2 cellular contexts compared by ENCODE assay signal in the genomic region with DNA sequence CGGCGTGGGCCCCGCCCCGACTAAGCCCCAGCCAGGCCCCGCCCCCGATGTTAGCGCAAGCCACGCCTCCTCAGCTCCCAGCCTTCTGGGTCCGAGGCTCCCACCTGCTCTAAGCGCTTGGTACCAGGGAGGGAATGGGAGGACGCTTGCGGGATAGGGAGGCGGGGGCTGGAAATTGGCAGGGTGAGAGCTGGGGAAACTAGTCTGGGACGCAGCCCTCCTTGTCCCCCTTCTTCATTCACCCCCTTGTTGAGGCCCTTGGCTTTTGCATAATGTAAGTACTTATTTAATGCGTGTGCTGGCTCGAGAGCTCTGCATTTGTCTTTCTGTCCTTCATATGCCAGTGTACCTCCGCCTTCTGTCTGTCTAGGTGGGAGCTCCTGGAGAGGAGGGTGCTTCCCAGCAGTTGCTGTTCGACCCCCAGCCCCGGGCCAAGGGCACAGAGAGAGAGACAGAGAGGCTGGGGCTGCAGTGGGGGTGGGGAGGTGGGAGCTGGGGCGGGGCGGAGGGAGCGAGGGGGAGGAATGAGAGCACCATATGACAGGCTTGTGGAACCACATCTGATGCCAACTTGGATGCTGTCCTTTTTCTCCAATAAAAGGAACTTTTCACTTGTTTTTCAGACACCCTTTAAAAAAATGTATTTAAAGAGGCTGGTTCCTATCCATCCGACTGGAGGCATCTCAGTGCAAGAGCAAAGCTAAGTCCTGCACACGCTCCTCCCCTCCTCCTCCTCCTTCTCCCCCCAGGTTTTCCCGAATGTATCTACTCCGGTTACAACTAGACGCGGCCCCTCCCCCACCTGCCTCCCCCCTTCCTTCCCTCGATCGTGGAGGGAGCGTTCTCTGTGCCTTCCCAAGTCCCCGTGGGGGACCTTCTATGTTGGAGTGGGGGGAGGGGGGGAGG.
TF ChIP-seq lines count a peak whose summit lies in the region.

No MANE protein-coding gene starts in this region.

TF ChIP-seq in HEK293, 187 proteins besides CTCF, POLR2A, EP300 and RAD21 (continued from another document and continues in another):
- TF ChIP-seq ZFHX2 (tag by site-specific recombination; conservative IDR thresholded peaks at IDR 0.05) (peak; percentile 28; the same call in 1 of the 2 replicates), ZNF19 (tag by site-specific recombination; IDR thresholded peaks at IDR 0.05; ENCODE audit: low read depth) (no peak), ZNF132 (tag by site-specific recombination; IDR thresholded peaks at IDR 0.05; ENCODE audit: borderline replicate concordance) (no peak), SP3 (tag by site-specific recombination; IDR thresholded peaks at IDR 0.05) (peak; percentile 57), ZNF174 (tag by site-specific recombination; IDR thresholded peaks at IDR 0.05) (no peak), ZNF214 (tag by site-specific recombination; IDR thresholded peaks at IDR 0.05; ENCODE audit: borderline replicate concordance) (no peak), ZBTB6 (tag by site-specific recombination; IDR thresholded peaks at IDR 0.05) (no peak), HOXC10 (CRISPR knock-in tag; IDR thresholded peaks at IDR 0.05) (no peak), MYNN (tag by site-specific recombination; IDR thresholded peaks at IDR 0.05; ENCODE audit: borderline replicate concordance) (no peak), ZNF560 (tag by site-specific recombination; IDR thresholded peaks at IDR 0.05; ENCODE audit: borderline replicate concordance) (no peak), ZBTB20 (tag by site-specific recombination; IDR thresholded peaks at IDR 0.05) (0 out of 2 replicates have a peak, but pooled peaks have one; percentile 37), KLF7 (tag by site-specific recombination; IDR thresholded peaks at IDR 0.05; ENCODE audit: borderline replicate concordance) (no peak), ZNF600 (tag by site-specific recombination; IDR thresholded peaks at IDR 0.05) (no peak), PATZ1 (tag by site-specific recombination; IDR thresholded peaks at IDR 0.05) (peak; percentile 77), ZNF610 (tag by site-specific recombination; IDR thresholded peaks at IDR 0.05; ENCODE audit: borderline replicate concordance) (no peak)
- TF ChIP-seq, protein P1, sequence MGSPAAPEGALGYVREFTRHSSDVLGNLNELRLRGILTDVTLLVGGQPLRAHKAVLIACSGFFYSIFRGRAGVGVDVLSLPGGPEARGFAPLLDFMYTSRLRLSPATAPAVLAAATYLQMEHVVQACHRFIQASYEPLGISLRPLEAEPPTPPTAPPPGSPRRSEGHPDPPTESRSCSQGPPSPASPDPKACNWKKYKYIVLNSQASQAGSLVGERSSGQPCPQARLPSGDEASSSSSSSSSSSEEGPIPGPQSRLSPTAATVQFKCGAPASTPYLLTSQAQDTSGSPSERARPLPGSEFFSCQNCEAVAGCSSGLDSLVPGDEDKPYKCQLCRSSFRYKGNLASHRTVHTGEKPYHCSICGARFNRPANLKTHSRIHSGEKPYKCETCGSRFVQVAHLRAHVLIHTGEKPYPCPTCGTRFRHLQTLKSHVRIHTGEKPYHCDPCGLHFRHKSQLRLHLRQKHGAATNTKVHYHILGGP (tag by site-specific recombination; IDR thresholded peaks at IDR 0.05), result no peak
- TF ChIP-seq, protein P2, sequence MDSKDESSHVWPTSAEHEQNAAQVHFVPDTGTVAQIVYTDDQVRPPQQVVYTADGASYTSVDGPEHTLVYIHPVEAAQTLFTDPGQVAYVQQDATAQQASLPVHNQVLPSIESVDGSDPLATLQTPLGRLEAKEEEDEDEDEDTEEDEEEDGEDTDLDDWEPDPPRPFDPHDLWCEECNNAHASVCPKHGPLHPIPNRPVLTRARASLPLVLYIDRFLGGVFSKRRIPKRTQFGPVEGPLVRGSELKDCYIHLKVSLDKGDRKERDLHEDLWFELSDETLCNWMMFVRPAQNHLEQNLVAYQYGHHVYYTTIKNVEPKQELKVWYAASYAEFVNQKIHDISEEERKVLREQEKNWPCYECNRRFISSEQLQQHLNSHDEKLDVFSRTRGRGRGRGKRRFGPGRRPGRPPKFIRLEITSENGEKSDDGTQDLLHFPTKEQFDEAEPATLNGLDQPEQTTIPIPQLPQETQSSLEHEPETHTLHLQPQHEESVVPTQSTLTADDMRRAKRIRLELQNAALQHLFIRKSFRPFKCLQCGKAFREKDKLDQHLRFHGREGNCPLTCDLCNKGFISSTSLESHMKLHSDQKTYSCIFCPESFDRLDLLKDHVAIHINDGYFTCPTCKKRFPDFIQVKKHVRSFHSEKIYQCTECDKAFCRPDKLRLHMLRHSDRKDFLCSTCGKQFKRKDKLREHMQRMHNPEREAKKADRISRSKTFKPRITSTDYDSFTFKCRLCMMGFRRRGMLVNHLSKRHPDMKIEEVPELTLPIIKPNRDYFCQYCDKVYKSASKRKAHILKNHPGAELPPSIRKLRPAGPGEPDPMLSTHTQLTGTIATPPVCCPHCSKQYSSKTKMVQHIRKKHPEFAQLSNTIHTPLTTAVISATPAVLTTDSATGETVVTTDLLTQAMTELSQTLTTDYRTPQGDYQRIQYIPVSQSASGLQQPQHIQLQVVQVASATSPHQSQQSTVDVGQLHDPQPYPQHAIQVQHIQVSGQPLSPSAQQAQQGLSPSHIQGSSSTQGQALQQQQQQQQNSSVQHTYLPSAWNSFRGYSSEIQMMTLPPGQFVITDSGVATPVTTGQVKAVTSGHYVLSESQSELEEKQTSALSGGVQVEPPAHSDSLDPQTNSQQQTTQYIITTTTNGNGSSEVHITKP (tag by site-specific recombination; IDR thresholded peaks at IDR 0.05), result no peak; the same call in 1 of the 2 replicates

TF ChIP-seq in GM12878, 131 proteins besides CTCF, POLR2A, EP300 and RAD21 (continued from another document):
- TF ChIP-seq, protein P3, sequence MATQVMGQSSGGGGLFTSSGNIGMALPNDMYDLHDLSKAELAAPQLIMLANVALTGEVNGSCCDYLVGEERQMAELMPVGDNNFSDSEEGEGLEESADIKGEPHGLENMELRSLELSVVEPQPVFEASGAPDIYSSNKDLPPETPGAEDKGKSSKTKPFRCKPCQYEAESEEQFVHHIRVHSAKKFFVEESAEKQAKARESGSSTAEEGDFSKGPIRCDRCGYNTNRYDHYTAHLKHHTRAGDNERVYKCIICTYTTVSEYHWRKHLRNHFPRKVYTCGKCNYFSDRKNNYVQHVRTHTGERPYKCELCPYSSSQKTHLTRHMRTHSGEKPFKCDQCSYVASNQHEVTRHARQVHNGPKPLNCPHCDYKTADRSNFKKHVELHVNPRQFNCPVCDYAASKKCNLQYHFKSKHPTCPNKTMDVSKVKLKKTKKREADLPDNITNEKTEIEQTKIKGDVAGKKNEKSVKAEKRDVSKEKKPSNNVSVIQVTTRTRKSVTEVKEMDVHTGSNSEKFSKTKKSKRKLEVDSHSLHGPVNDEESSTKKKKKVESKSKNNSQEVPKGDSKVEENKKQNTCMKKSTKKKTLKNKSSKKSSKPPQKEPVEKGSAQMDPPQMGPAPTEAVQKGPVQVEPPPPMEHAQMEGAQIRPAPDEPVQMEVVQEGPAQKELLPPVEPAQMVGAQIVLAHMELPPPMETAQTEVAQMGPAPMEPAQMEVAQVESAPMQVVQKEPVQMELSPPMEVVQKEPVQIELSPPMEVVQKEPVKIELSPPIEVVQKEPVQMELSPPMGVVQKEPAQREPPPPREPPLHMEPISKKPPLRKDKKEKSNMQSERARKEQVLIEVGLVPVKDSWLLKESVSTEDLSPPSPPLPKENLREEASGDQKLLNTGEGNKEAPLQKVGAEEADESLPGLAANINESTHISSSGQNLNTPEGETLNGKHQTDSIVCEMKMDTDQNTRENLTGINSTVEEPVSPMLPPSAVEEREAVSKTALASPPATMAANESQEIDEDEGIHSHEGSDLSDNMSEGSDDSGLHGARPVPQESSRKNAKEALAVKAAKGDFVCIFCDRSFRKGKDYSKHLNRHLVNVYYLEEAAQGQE (IDR thresholded peaks at IDR 0.05; ENCODE audit: low read depth, low read length), result no peak
TF ChIP-seq in GM12878: peak in this region for 9.
